Comparison of ENCODE assay signal across 8 cellular contexts in genomic region chr1:198929961-198930599, GRCh38.
DNase-seq lines count a peak whose midpoint lies in the region; TF ChIP-seq lines count a peak whose summit lies in the region.

No MANE protein-coding gene starts in this region.

- intact Hi-C loops in activated T-helper 2 cell treated with anti-CD3 and anti-CD28 coated beads, Interferon-gamma antibody, Interleukin-2, Interleukin-4, amounts not matched to agents 10 μg/mL and 5 μg/mL and 100 μg/mL, durations not matched to agents 14 hours and 24 hours and 36 hours (cut with micrococcal nuclease), result loop anchor here (2.0 to 10.0 kb wide), 6 partner anchors 155 to 763 kb away; no protein-coding TSS in a partner anchor

- peak overlapping the region; percentile 82 for H3K4me3 Mint-ChIP-seq in activated T-helper 2 cell treated with anti-CD3 and anti-CD28 coated beads, Interferon-gamma antibody, Interleukin-2, Interleukin-4, amounts not matched to agents 10 μg/mL and 5 μg/mL and 100 μg/mL, durations not matched to agents 14 hours and 24 hours and 36 hours (ENCODE audit: low read depth)

- peak overlapping the region; percentile 86 for H3K27ac Mint-ChIP-seq in activated T-helper 2 cell treated with anti-CD3 and anti-CD28 coated beads, Interferon-gamma antibody, Interleukin-2, Interleukin-4, amounts not matched to agents 10 μg/mL and 5 μg/mL and 100 μg/mL, durations not matched to agents 14 hours and 24 hours and 36 hours

- no peaks in the 10 kb centered on the region for H3K9me3 Mint-ChIP-seq in activated T-helper 2 cell treated with anti-CD3 and anti-CD28 coated beads, Interferon-gamma antibody, Interleukin-2, Interleukin-4, amounts not matched to agents 10 μg/mL and 5 μg/mL and 100 μg/mL, durations not matched to agents 14 hours and 24 hours and 36 hours

- no peaks in the 10 kb centered on the region for H3K36me3 ChIP-seq in HAP-1 (replicated peaks)

- H3K4me3 ChIP-seq in GM12865 (ENCODE audit: low read depth, low read length) (peak overlapping the region; percentile 33; the same call in 1 of the 2 replicates), HAP-1 (peak overlapping the region; percentile 4)

- no peak for TF ChIP-seq CTCF in GM12865 (IDR thresholded peaks at IDR 0.05; ENCODE audit: insufficient read depth, low read depth, low read length, missing control alignments)

- H3K27me3 Mint-ChIP-seq in activated T-helper 2 cell treated with anti-CD3 and anti-CD28 coated beads, Interferon-gamma antibody, Interleukin-2, Interleukin-4, amounts not matched to agents 10 μg/mL and 5 μg/mL and 100 μg/mL, durations not matched to agents 14 hours and 24 hours and 36 hours (ENCODE audit: low read depth), result no peaks in the 10 kb centered on the region

- in situ Hi-C loops in HAP-1 (cut with MboI; ENCODE audit: low sequenced_read_pairs), result loop anchor here (10.0 kb wide), 1 partner anchor 315 kb away; no protein-coding TSS in a partner anchor

- no peaks in the 10 kb centered on the region for H3K9me3 ChIP-seq in HAP-1

- H3K4me1 ChIP-seq in HAP-1, result peaks cover 40% of the 10 kb centered on the region

- peaks cover 28% of the 10 kb centered on the region for H3K36me3 Mint-ChIP-seq in activated T-helper 2 cell treated with anti-CD3 and anti-CD28 coated beads, Interferon-gamma antibody, Interleukin-2, Interleukin-4, amounts not matched to agents 10 μg/mL and 5 μg/mL and 100 μg/mL, durations not matched to agents 14 hours and 24 hours and 36 hours (ENCODE audit: low read depth)

- peaks cover 48% of the 10 kb centered on the region for H3K4me1 Mint-ChIP-seq in activated T-helper 2 cell treated with anti-CD3 and anti-CD28 coated beads, Interferon-gamma antibody, Interleukin-2, Interleukin-4, amounts not matched to agents 10 μg/mL and 5 μg/mL and 100 μg/mL, durations not matched to agents 14 hours and 24 hours and 36 hours (ENCODE audit: low read depth)

- DNase-seq in GM12865 (ENCODE audit: low read depth), result no peak
- DNase-seq in HAP-1 (ENCODE audit: low spot score in 2 of 2), result peak; percentile 13 to 66
- peak; percentile 69 for DNase-seq in NCI-H1105 treated with DMSO at 0.1 percent for 48 hours (lab: John Stamatoyannopoulos, UW)
- no peak for DNase-seq in activated T-helper 2 cell treated with anti-CD3 and anti-CD28 coated beads, Interferon-gamma antibody, Interleukin-2, Interleukin-4, amounts not matched to agents 10 μg/mL and 5 μg/mL and 100 μg/mL, durations not matched to agents 14 hours and 24 hours and 36 hours (ENCODE audit: low spot score)
- peak; percentile 61 for DNase-seq in iris pigment epithelial cell (ENCODE audit: low read depth)
- DNase-seq in superior temporal gyrus (ENCODE audit: extremely low spot score), result peak; percentile 83
- no peak for DNase-seq in NK-92 treated with Interleukin-12 subunit alpha and Interleukin-12 subunit beta, amount 100 ng/mL, for 24 hours (lab: John Stamatoyannopoulos, UW)
- DNase-seq in DMS114 treated with DMSO at 0.1 percent for 48 hours (lab: John Stamatoyannopoulos, UW; ENCODE audit: unreplicated experiment), result no peak

- no peaks in the 10 kb centered on the region for H3K27me3 ChIP-seq in HAP-1 (ENCODE audit: low read depth)

Comparison
In these comparisons a context has a peak if more than half of its experiments do, and no peak if none do; other contexts are left out.
1. DNase-seq: peak in HAP-1 (2 of 2), NCI-H1105 treated with DMSO at 0.1 percent for 48 hours (single experiment), iris pigment epithelial cell (single experiment) and superior temporal gyrus (single experiment); none in GM12865 (single experiment), activated T-helper 2 cell treated with anti-CD3 and anti-CD28 coated beads, Interferon-gamma antibody, Interleukin-2, Interleukin-4, amounts not matched to agents 10 μg/mL and 5 μg/mL and 100 μg/mL, durations not matched to agents 14 hours and 24 hours and 36 hours (single experiment), NK-92 treated with Interleukin-12 subunit alpha and Interleukin-12 subunit beta, amount 100 ng/mL, for 24 hours (single experiment) and DMS114 treated with DMSO at 0.1 percent for 48 hours (single experiment).